Comparison of ENCODE assay signal across 1 cellular context in genomic region chr5:69042915-69043795, GRCh38.
TF ChIP-seq lines count a peak whose summit lies in the region.

No MANE protein-coding gene starts in this region.

TF ChIP-seq in HepG2, 621 proteins besides CTCF, POLR2A, EP300 and RAD21 (continued from another document and continues in another):
- TF ChIP-seq FIP1L1 (IDR thresholded peaks at IDR 0.05; ENCODE audit: borderline replicate concordance, insufficient read depth, low read depth, low read length) (no peak), PCBP2 (optimal IDR thresholded peaks at IDR 0.05; ENCODE audit: low read depth, low read length, poor library complexity, severe bottlenecking) (no peak), ZNF3 (CRISPR knock-in tag; IDR thresholded peaks at IDR 0.05) (no peak), ZNF607 (CRISPR knock-in tag; IDR thresholded peaks at IDR 0.05; ENCODE audit: borderline replicate concordance) (no peak), CENPX (CRISPR knock-in tag; IDR thresholded peaks at IDR 0.05) (no peak), MBD4 (IDR thresholded peaks at IDR 0.05; ENCODE audit: borderline replicate concordance, low read length) (no peak), KDM3A (CRISPR knock-in tag; IDR thresholded peaks at IDR 0.05; ENCODE audit: low read depth) (0 out of 2 replicates have a peak, but pooled peaks have one; percentile 47), SP1 (IDR thresholded peaks at IDR 0.05) (no peak), SP1 (CRISPR knock-in tag; IDR thresholded peaks at IDR 0.05) (no peak), EEA1 (CRISPR knock-in tag; IDR thresholded peaks at IDR 0.05; ENCODE audit: borderline replicate concordance) (no peak), AFF4 (CRISPR knock-in tag; IDR thresholded peaks at IDR 0.05) (0 out of 2 replicates have a peak, but pooled peaks have one; percentile 27), FOXJ3 (CRISPR knock-in tag; IDR thresholded peaks at IDR 0.05; ENCODE audit: borderline replicate concordance) (peak; percentile 28; the same call in 1 of the 2 replicates), ZNF407 (CRISPR knock-in tag; IDR thresholded peaks at IDR 0.05; ENCODE audit: not compliant biosample characterization) (no peak), ZXDC (CRISPR knock-in tag; IDR thresholded peaks at IDR 0.05) (no peak), NR2F1 (CRISPR knock-in tag; IDR thresholded peaks at IDR 0.05) (no peak), NCOA5 (CRISPR knock-in tag; IDR thresholded peaks at IDR 0.05) (no peak), SIN3A (IDR thresholded peaks at IDR 0.05; ENCODE audit: borderline replicate concordance, low read depth, low read length) (peak; percentile 34; the same call in 1 of the 2 replicates), ZNF788 (CRISPR knock-in tag; IDR thresholded peaks at IDR 0.05; ENCODE audit: borderline replicate concordance) (no peak), ZNF574 (CRISPR knock-in tag; IDR thresholded peaks at IDR 0.05) (no peak), ZNF253 (CRISPR knock-in tag; IDR thresholded peaks at IDR 0.05; ENCODE audit: borderline replicate concordance) (no peak), HNF1A (IDR thresholded peaks at IDR 0.05; ENCODE audit: low read depth) (no peak), HNF1A (CRISPR knock-in tag; IDR thresholded peaks at IDR 0.05; ENCODE audit: borderline replicate concordance) (no peak), MXD1 (CRISPR knock-in tag; IDR thresholded peaks at IDR 0.05) (no peak), ZNF333 (CRISPR knock-in tag; IDR thresholded peaks at IDR 0.05; ENCODE audit: borderline replicate concordance) (no peak), ARNT2 (CRISPR knock-in tag; IDR thresholded peaks at IDR 0.05; ENCODE audit: low read depth) (no peak)
